ENCODE assay signal across 21 cellular contexts in genomic region chr19:39808688-39809087, GRCh38. TPM values are rescaled to one million over a fixed set of nuclear protein-coding genes. Genes with fewer than 3 reads are reported as not detected.
"Had no signal": no experiment of that assay in that cellular context is flagged by ENCODE, and none has a peak within 500 bp of the region (broad histone marks: within the 10 kb centered on the region; RNA-seq: fewer than 3 reads in every experiment).

No MANE protein-coding gene starts in this region.

RNA-seq across cellular contexts. Expression of gene LEUTX, which starts 30.0 kb away (rescaled TPM):
- total RNA-seq: dermis blood vessel endothelial cell; dorsolateral prefrontal cortex; endothelial cell of umbilical vein; epithelial cell of proximal tubule; esophagus squamous epithelium; gastrocnemius medialis; glomerular endothelial cell; heart right ventricle; kidney epithelial cell; left cardiac atrium; left lung; left ventricle myocardium superior; lower leg skin; lower lobe of right lung; lung microvascular endothelial cell; mesenteric fat pad; mesothelial cell of epicardium; mucosa of descending colon; myocyte; naive thymus-derived CD8-positive, alpha-beta T cell had no signal
- polyA plus RNA-seq: endothelial cell of umbilical vein; heart right ventricle; keratinocyte; naive thymus-derived CD8-positive, alpha-beta T cell had no signal
